In the genomic region with DNA sequence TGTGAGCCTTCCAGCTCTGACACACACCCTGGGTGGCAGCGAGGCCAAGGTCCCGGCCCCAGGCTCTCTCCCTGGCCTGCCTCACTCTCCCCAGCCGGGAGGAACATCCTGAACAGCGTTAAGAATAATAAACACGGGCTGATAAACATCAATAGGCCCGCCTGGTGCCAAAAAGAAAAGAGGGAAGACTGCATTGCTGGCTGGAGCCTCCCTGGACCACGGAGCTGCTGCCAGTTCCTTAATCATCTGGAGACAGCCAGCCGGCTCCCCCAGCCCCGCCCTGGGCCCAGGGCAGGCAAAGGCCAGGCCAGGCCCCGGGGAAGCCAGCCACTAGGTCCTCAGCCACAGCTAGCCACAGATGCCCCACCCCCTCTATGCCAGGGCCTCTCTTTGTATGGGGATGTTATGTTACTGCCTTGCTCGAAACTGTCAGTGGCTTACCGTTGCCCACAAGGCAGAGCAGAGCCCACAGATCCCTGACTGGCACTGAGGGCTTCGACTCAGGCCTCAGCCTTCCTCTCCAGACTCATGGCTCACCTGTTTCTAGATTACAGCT, we compare ENCODE assay signal across 12 cellular contexts.
DNase-seq lines count a peak whose midpoint lies in the region; ATAC-seq and TF ChIP-seq lines count a peak whose summit lies in the region.
"Had no signal": no experiment of that assay in that cellular context is flagged by ENCODE, and none has a peak within 500 bp of the region (broad histone marks: within the 10 kb centered on the region; RNA-seq: fewer than 3 reads in every experiment).

No MANE protein-coding gene starts in this region.

- H3K9me3 ChIP-seq in adipocyte (ENCODE audit: control insufficient read depth, low read length) (peaks cover 12% of the 10 kb centered on the region), suprapubic skin (no peaks in the 10 kb centered on the region)
- H3K9me3 ChIP-seq: testis had no signal

- DNase-seq in HPDE6-E6E7 (ENCODE audit: extremely low spot score) = peak; percentile 22
- DNase-seq in adipocyte (ENCODE audit: low read depth) = peak; percentile 43
- peak; percentile 90 for DNase-seq in islet precursor cell
- DNase-seq in suprapubic skin (ENCODE audit: low spot score in 2 of 2) = peak in 1 of 2 donors; percentile 70
- no peak for DNase-seq in activated T-cell treated with anti-CD3 and anti-CD28 coated beads, Interleukin-2, amount 50 U/mL, for 4 hours
- no peak for DNase-seq in NOMO-1 (lab: John Stamatoyannopoulos, UW; ENCODE audit: unreplicated experiment in 2 of 2)
- DNase-seq in NCI-H1105 (lab: John Stamatoyannopoulos, UW) = no peak
- DNase-seq: NCI-H1436 treated with DMSO at 0.1 percent for 48 hours, T-helper 9 cell, testis had no signal

- ATAC-seq in activated T-cell treated with anti-CD3 and anti-CD28 coated beads, Interleukin-2, amount 50 U/mL, for 4 hours = no peak
- ATAC-seq in HG02870 (IDR thresholded peaks at IDR 0.05; ENCODE audit: unreplicated experiment) = no peak

- no peak for TF ChIP-seq CTCF in suprapubic skin (IDR thresholded peaks at IDR 0.05)

- no peaks in the 10 kb centered on the region for H3K36me3 Mint-ChIP-seq in activated T-cell treated with anti-CD3 and anti-CD28 coated beads, Interleukin-2, amount 50 U/mL, for 4 hours (ENCODE audit: insufficient read depth)

- H3K27me3 ChIP-seq in adipocyte (replicated peaks; ENCODE audit: control insufficient read depth, insufficient read depth, low read length) (no peaks in the 10 kb centered on the region), suprapubic skin (no peaks in the 10 kb centered on the region)
- H3K27me3 ChIP-seq: testis had no signal

- no peaks in the 10 kb centered on the region for H3K4me1 Mint-ChIP-seq in activated T-cell treated with anti-CD3 and anti-CD28 coated beads, Interleukin-2, amount 50 U/mL, for 4 hours (ENCODE audit: low read depth)
- H3K4me1 Mint-ChIP-seq: activated naive CD4-positive, alpha-beta T cell treated with anti-CD3 and anti-CD28 coated beads, Interleukin-2, amount 50 U/mL, for 24 hours had no signal

- peak overlapping the region; percentile 60 for H3K9ac ChIP-seq in adipocyte (ENCODE audit: low read length)

- no peak overlapping the region for H3K4me3 Mint-ChIP-seq in activated T-cell treated with anti-CD3 and anti-CD28 coated beads, Interleukin-2, amount 50 U/mL, for 4 hours
- H3K4me3 Mint-ChIP-seq: activated naive CD4-positive, alpha-beta T cell treated with anti-CD3 and anti-CD28 coated beads, Interleukin-2, amount 50 U/mL, for 24 hours had no signal

- H3K27me3 Mint-ChIP-seq in activated T-cell treated with anti-CD3 and anti-CD28 coated beads, Interleukin-2, amount 50 U/mL, for 4 hours (ENCODE audit: low read depth) = peaks cover 18% of the 10 kb centered on the region

- H3K4me3 ChIP-seq in adipocyte (ENCODE audit: low read length) = no peak overlapping the region
- no peak overlapping the region for H3K4me3 ChIP-seq in suprapubic skin
- H3K4me3 ChIP-seq: testis had no signal

- no peaks in the 10 kb centered on the region for H3K36me3 ChIP-seq in adipocyte (ENCODE audit: control insufficient read depth, insufficient read depth, low read length, severe bottlenecking)
- no peaks in the 10 kb centered on the region for H3K36me3 ChIP-seq in suprapubic skin

- peaks cover 78% of the 10 kb centered on the region for H3K4me1 ChIP-seq in adipocyte (ENCODE audit: control insufficient read depth, insufficient read depth, low read length)
- peaks cover 68% of the 10 kb centered on the region for H3K4me1 ChIP-seq in suprapubic skin

- WGBS in suprapubic skin = 11% methylated on average over 8 of the region's 13 CpGs

- TF ChIP-seq EP300 in suprapubic skin (IDR thresholded peaks at IDR 0.05) = no peak

- TF ChIP-seq POLR2A in suprapubic skin (IDR thresholded peaks at IDR 0.05) = no peak

- H3K9me3 Mint-ChIP-seq in activated T-cell treated with anti-CD3 and anti-CD28 coated beads, Interleukin-2, amount 50 U/mL, for 4 hours = peaks cover 4% of the 10 kb centered on the region

- H3K27ac ChIP-seq in suprapubic skin = peak overlapping the region; percentile 66

Comparison
In these comparisons a context has a peak if more than half of its experiments do, and no peak if none do; other contexts are left out.
1. DNase-seq: peak in HPDE6-E6E7 (single experiment), adipocyte (single experiment) and islet precursor cell (single experiment); none in activated T-cell treated with anti-CD3 and anti-CD28 coated beads, Interleukin-2, amount 50 U/mL, for 4 hours (single experiment), NOMO-1 (0 of 2) and NCI-H1105 (single experiment).